ENCODE assay signal across 16 cellular contexts in the genomic region with DNA sequence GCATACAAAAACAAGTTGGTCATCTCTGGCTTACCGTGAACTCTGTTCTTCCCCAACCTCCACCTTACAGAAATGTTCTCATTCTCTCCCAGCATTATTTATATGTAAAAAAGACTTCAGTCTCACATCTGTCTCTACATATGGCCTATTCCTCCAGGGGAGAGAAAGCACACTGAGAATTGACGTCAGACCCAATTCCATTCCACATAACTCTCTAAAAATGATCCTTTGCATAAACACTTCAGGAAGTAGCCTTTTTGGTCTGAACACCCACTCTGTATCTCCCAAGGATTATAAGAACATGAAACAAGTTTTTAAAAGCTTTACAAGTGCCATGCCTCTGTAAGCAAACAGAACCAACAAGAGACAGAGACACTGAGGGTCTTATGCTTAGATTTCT. TPM values are rescaled to one million over a fixed set of nuclear protein-coding genes. Genes with fewer than 3 reads are reported as not detected.
DNase-seq lines count a peak whose midpoint lies in the region; ATAC-seq and TF ChIP-seq lines count a peak whose summit lies in the region.
"Had no signal": no experiment of that assay in that cellular context is flagged by ENCODE, and none has a peak within 500 bp of the region (broad histone marks: within the 10 kb centered on the region; RNA-seq: fewer than 3 reads in every experiment).

No MANE protein-coding gene starts in this region.

- H4K12ac ChIP-seq in trophoblast cell (ENCODE audit: low read depth, low read length): no peak overlapping the region

- DNase-seq in AG09309 (ENCODE audit: low read depth) (peak; percentile 55), NCI-H1694 treated with DMSO at 0.1 percent for 48 hours (lab: John Stamatoyannopoulos, UW) (peak; percentile 20), fibroblast of peridontal ligament (ENCODE audit: extremely low read depth) (peak; percentile 95), trophoblast cell (peak; percentile 62 to 82), GOT3 (lab: John Stamatoyannopoulos, UW) (no peak), GM19238 (ENCODE audit: insufficient read length, low spot score) (no peak)
- DNase-seq in activated naive CD4-positive, alpha-beta T cell treated with Interleukin-2 at 50 U/mL for 16 hours: no peak
- DNase-seq: activated CD4-positive, alpha-beta T cell treated with anti-CD3 and anti-CD28 coated beads for 36 hours; activated T-cell treated with anti-CD3 and anti-CD28 coated beads, Interleukin-2, amount 50 U/mL, for 24 hours; BE2C; DMS79; effector CD4-positive, alpha-beta T cell; PC-9; stimulated activated CD8-positive, alpha-beta memory T cell treated with anti-CD3 and anti-CD28 coated beads, Interleukin-4, amount 100 ng/mL, for 48 hours had no signal

- H3K27me3 ChIP-seq in trophoblast cell (ENCODE audit: insufficient read depth, low read length): no peaks in the 10 kb centered on the region
- H3K27me3 ChIP-seq: BE2C had no signal

- H3K9me3 ChIP-seq in trophoblast cell (ENCODE audit: insufficient read depth, low read depth, low read length): no peaks in the 10 kb centered on the region
- H3K9me3 ChIP-seq: BE2C had no signal

- H3K23ac ChIP-seq in trophoblast cell (ENCODE audit: low read length): no peak overlapping the region

- H2BK12ac ChIP-seq in trophoblast cell (ENCODE audit: low read length): no peak overlapping the region

- no peak overlapping the region for H4K91ac ChIP-seq in trophoblast cell (ENCODE audit: low read depth, low read length)

- H2AK5ac ChIP-seq in trophoblast cell (ENCODE audit: low read length): no peak overlapping the region

- ATAC-seq in GM18861 (IDR thresholded peaks at IDR 0.05; ENCODE audit: unreplicated experiment): no peak
- ATAC-seq: activated CD4-positive, alpha-beta T cell treated with anti-CD3 and anti-CD28 coated beads for 36 hours; GM12878 had no signal

- no CpG with 5 or more reads among the region's 2 CpGs for WGBS in trophoblast cell (ENCODE audit: extremely low coverage, insufficient coverage, insufficient read length)

- H3K27ac ChIP-seq in trophoblast cell (ENCODE audit: low read depth, low read length): no peak overlapping the region
- H3K27ac ChIP-seq: PC-9 had no signal

- no peak for TF ChIP-seq CTCF in AG09309 (IDR thresholded peaks at IDR 0.05; ENCODE audit: control insufficient read depth, insufficient read depth, low read depth, low read length, missing control alignments)

- no peak overlapping the region for H3K4ac ChIP-seq in trophoblast cell (ENCODE audit: low read depth, low read length)

- no peak overlapping the region for H3K4me2 ChIP-seq in trophoblast cell (ENCODE audit: low read length)
- H3K4me2 ChIP-seq: PC-9 had no signal

- H3K14ac ChIP-seq in trophoblast cell (ENCODE audit: low read length): no peak overlapping the region

- no peak overlapping the region for H2BK5ac ChIP-seq in trophoblast cell (ENCODE audit: low read depth, low read length, poor library complexity)

- no peak overlapping the region for H2BK120ac ChIP-seq in trophoblast cell (ENCODE audit: insufficient read depth, low read length, poor library complexity)

- no peaks in the 10 kb centered on the region for H3K4me1 ChIP-seq in trophoblast cell (ENCODE audit: control insufficient read depth in 1 of 2, insufficient read depth in 2 of 2, low read length in 2 of 2)
- H3K4me1 ChIP-seq: BE2C had no signal

- H3K79me2 ChIP-seq in trophoblast cell (ENCODE audit: control insufficient read depth, insufficient read depth, low read length, poor library complexity): no peaks in the 10 kb centered on the region

- H3K4me3 ChIP-seq in AG09309 (ENCODE audit: control insufficient read depth, low read depth, low read length) (no peak overlapping the region), trophoblast cell (ENCODE audit: low read depth, low read length) (no peak overlapping the region)
- H3K4me3 ChIP-seq: GM12878, PC-9 had no signal

- H3K79me1 ChIP-seq in trophoblast cell (ENCODE audit: low read length): no peaks in the 10 kb centered on the region

- peaks cover 0 to 2% of the 10 kb centered on the region in 2 experiments for H3K36me3 ChIP-seq in trophoblast cell (ENCODE audit: control insufficient read depth in 1 of 2, insufficient read depth in 2 of 2, low read length in 2 of 2)

- H3K18ac ChIP-seq in trophoblast cell (ENCODE audit: low read length): no peak overlapping the region

- no peak overlapping the region for H2AFZ ChIP-seq in trophoblast cell (ENCODE audit: insufficient read depth, low read length, poor library complexity)
- H2AFZ ChIP-seq: PC-9 had no signal

- H3K9ac ChIP-seq in trophoblast cell (ENCODE audit: low read length): no peak overlapping the region

- H4K8ac ChIP-seq in trophoblast cell (ENCODE audit: low read depth, low read length): no peak overlapping the region

RNA-seq across cellular contexts. Expression of gene PPP2R1B, which starts 48.4 kb away (rescaled TPM):
- polyA plus RNA-seq in trophoblast cell (2013): 17.9 and 18.6 TPM in 2 replicates

RNA-seq across cellular contexts. Expression of gene ALG9, which starts 56.8 kb away (rescaled TPM):
- polyA plus RNA-seq in trophoblast cell (2013): 55.4 and 58.1 TPM in 2 replicates

Comparison
In these comparisons a context has a peak if more than half of its experiments do, and no peak if none do; other contexts are left out.
1. DNase-seq: peak in AG09309 (single experiment), NCI-H1694 treated with DMSO at 0.1 percent for 48 hours (single experiment), fibroblast of peridontal ligament (single experiment) and trophoblast cell (2 of 2); none in activated naive CD4-positive, alpha-beta T cell treated with Interleukin-2 at 50 U/mL for 16 hours (single experiment), GOT3 (single experiment) and GM19238 (single experiment).